ENCODE assay signal across 9 cellular contexts in the genomic region with DNA sequence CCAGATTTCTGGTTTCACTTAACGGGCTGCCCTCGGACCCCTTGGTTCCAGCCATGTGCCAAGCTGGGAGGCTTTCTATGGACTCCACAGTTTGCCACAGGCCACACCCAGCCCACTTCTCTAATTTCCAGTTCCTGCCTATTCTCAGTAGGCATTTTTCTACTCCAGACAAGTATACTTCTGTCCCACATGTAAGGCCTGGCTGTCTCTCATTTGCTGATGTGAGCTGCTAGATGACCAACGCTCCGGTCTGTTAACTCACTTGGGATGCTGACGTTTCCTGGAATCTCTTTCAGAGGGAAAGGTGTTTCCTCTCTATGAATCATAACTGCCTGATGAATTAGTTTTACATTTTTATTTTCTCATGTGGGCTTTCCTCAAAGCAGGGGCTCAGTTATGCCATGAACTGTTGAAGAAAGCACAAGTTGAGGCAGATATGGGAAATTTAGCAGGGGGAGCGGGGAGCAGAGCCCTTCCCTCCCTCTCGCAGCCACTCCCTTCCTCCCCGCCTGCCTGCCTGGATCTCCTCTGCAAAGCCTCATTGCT. TPM values are rescaled to one million over a fixed set of nuclear protein-coding genes. Genes with fewer than 3 reads are reported as not detected.
DNase-seq lines count a peak whose midpoint lies in the region; ATAC-seq and TF ChIP-seq lines count a peak whose summit lies in the region.
"Had no signal": no experiment of that assay in that cellular context is flagged by ENCODE, and none has a peak within 500 bp of the region (broad histone marks: within the 10 kb centered on the region; RNA-seq: fewer than 3 reads in every experiment).

No MANE protein-coding gene starts in this region.

- TF ChIP-seq CTCF in OCI-LY1 (IDR thresholded peaks at IDR 0.05; ENCODE audit: low read length) (no peak), mucosa of descending colon (IDR thresholded peaks at IDR 0.05) (no peak), upper lobe of right lung (IDR thresholded peaks at IDR 0.05) (no peak), type B pancreatic cell (conservative IDR thresholded peaks at IDR 0.05) (no peak)

- H3K4me3 ChIP-seq in OCI-LY1 (ENCODE audit: low read depth, low read length, poor library complexity, severe bottlenecking) (no peak overlapping the region), mucosa of descending colon (no peak overlapping the region), upper lobe of right lung (no peak overlapping the region)

- H3K4me1 ChIP-seq in OCI-LY1 (ENCODE audit: insufficient read depth, low read length, severe bottlenecking), result peaks cover 15% of the 10 kb centered on the region
- peaks cover 3% of the 10 kb centered on the region for H3K4me1 ChIP-seq in mucosa of descending colon (ENCODE audit: low read depth)
- peaks cover 80% of the 10 kb centered on the region for H3K4me1 ChIP-seq in upper lobe of right lung

- H3K9me3 Mint-ChIP-seq in type B pancreatic cell, result no peaks in the 10 kb centered on the region
- H3K9me3 Mint-ChIP-seq: IgD-negative memory B cell had no signal

- H3K9me3 ChIP-seq in OCI-LY1 (ENCODE audit: low read length) (no peaks in the 10 kb centered on the region), mucosa of descending colon (no peaks in the 10 kb centered on the region), upper lobe of right lung (no peaks in the 10 kb centered on the region)

- ATAC-seq in mucosa of descending colon, result peak; percentile 20
- ATAC-seq in upper lobe of right lung, result peak; percentile 63
- ATAC-seq in GM18907 (IDR thresholded peaks at IDR 0.05; ENCODE audit: unreplicated experiment), result no peak

- no peaks in the 10 kb centered on the region for H3K9me2 ChIP-seq in OCI-LY1 (ENCODE audit: low read depth, low read length)

- H3K36me3 ChIP-seq in OCI-LY1 (ENCODE audit: insufficient read depth, low read length) (no peaks in the 10 kb centered on the region), mucosa of descending colon (ENCODE audit: low read depth) (no peaks in the 10 kb centered on the region), upper lobe of right lung (no peaks in the 10 kb centered on the region)

- POLR2A ChIA-PET in HEK293T (lab: Yijun Ruan, JAX), result interaction anchor here (1.0 kb wide), 1 partner anchor 99 kb away, joined by 3 read pairs; a partner anchor contains a TSS

- H3K27ac ChIP-seq in OCI-LY1 (ENCODE audit: low read depth, low read length, poor library complexity, severe bottlenecking) (peak overlapping the region; percentile 16), upper lobe of right lung (peak overlapping the region; percentile 87)

- H3K27me3 Mint-ChIP-seq in type B pancreatic cell, result no peaks in the 10 kb centered on the region
- H3K27me3 Mint-ChIP-seq: IgD-negative memory B cell had no signal

- intact Hi-C loops in mucosa of descending colon (cut with DNase I, micrococcal nuclease) (no loop called here), upper lobe of right lung (cut with DNase I) (no loop called here)

- H3K4me1 Mint-ChIP-seq in type B pancreatic cell (ENCODE audit: unreplicated experiment), result peaks cover 24% of the 10 kb centered on the region

- no peak overlapping the region for H3K9ac ChIP-seq in OCI-LY1 (ENCODE audit: low read length)

- no peaks in the 10 kb centered on the region for H4K20me1 ChIP-seq in OCI-LY1 (ENCODE audit: insufficient read depth, low read length)

- DNase-seq in dermis microvascular lymphatic vessel endothelial cell (ENCODE audit: low read depth in 2 of 2), result peak; percentile 96 to 100
- no peak for DNase-seq in mucosa of descending colon
- no peak for DNase-seq in upper lobe of right lung
- no peak for DNase-seq in NCI-H1048 (lab: John Stamatoyannopoulos, UW)
- DNase-seq in type B pancreatic cell (ENCODE audit: extremely low spot score, unreplicated experiment), result no peak
- no peak for DNase-seq in HEK293T (ENCODE audit: extremely low spot score)

- H3F3A ChIP-seq in OCI-LY1 (ENCODE audit: insufficient read depth, low read length), result no peaks in the 10 kb centered on the region

- CTCF ChIA-PET in HEK293T (lab: Yijun Ruan, JAX), result no interaction called here

- H3K27ac Mint-ChIP-seq in type B pancreatic cell, result no peak overlapping the region
- H3K27ac Mint-ChIP-seq: IgD-negative memory B cell had no signal

- H3K79me2 ChIP-seq in OCI-LY1 (ENCODE audit: insufficient read depth, low read length), result no peaks in the 10 kb centered on the region

- no peak overlapping the region for H2AFZ ChIP-seq in OCI-LY1 (ENCODE audit: low read length)

- H3K27me3 ChIP-seq in OCI-LY1 (ENCODE audit: insufficient read depth, low read length) (no peaks in the 10 kb centered on the region), upper lobe of right lung (no peaks in the 10 kb centered on the region)

- no peak overlapping the region for H3K4me3 Mint-ChIP-seq in type B pancreatic cell

- 0 out of 2 replicates have a peak overlapping the region, but pooled peaks have one; percentile 12 for H3K4me2 ChIP-seq in OCI-LY1 (ENCODE audit: low read length)

- no peaks in the 10 kb centered on the region for H3K36me3 Mint-ChIP-seq in type B pancreatic cell
- H3K36me3 Mint-ChIP-seq: IgD-negative memory B cell had no signal

TF ChIP-seq in HEK293T, 16 proteins besides CTCF, POLR2A, EP300 and RAD21:
- TF ChIP-seq L3MBTL2 (conservative IDR thresholded peaks at IDR 0.05) (no peak), TARDBP (IDR thresholded peaks at IDR 0.05) (no peak), HDGF (IDR thresholded peaks at IDR 0.05; ENCODE audit: borderline replicate concordance) (no peak), ELF4 (IDR thresholded peaks at IDR 0.05) (no peak), NFRKB (IDR thresholded peaks at IDR 0.05) (no peak), LEF1 (IDR thresholded peaks at IDR 0.05; ENCODE audit: borderline replicate concordance) (no peak), FOXM1 (IDR thresholded peaks at IDR 0.05; ENCODE audit: borderline replicate concordance) (no peak), SP1 (IDR thresholded peaks at IDR 0.05) (no peak), SUZ12 (IDR thresholded peaks at IDR 0.05) (no peak), ARNT (IDR thresholded peaks at IDR 0.05) (no peak)
- TF ChIP-seq, protein P1, sequence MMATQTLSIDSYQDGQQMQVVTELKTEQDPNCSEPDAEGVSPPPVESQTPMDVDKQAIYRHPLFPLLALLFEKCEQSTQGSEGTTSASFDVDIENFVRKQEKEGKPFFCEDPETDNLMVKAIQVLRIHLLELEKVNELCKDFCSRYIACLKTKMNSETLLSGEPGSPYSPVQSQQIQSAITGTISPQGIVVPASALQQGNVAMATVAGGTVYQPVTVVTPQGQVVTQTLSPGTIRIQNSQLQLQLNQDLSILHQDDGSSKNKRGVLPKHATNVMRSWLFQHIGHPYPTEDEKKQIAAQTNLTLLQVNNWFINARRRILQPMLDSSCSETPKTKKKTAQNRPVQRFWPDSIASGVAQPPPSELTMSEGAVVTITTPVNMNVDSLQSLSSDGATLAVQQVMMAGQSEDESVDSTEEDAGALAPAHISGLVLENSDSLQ (IDR thresholded peaks at IDR 0.05), result no peak

RNA-seq across cellular contexts. Expression of a gene that starts 36.3 kb away (rescaled TPM):
- total RNA-seq in dermis microvascular lymphatic vessel endothelial cell (57.9 and 62.6 TPM in 2 replicates), mucosa of descending colon (100 to 1,000 TPM; 153 to 222 (median 199) TPM), upper lobe of right lung (186 TPM), type B pancreatic cell (ENCODE audit: low replicate concordance) (85.2 and 105 TPM in 2 replicates)

Comparison
In these comparisons a context has a peak if more than half of its experiments do, and no peak if none do; other contexts are left out.
1. DNase-seq: peak in dermis microvascular lymphatic vessel endothelial cell (2 of 2); none in mucosa of descending colon (0 of 3), upper lobe of right lung (single experiment), NCI-H1048 (single experiment), type B pancreatic cell (single experiment) and HEK293T (single experiment).